In the genomic region with DNA sequence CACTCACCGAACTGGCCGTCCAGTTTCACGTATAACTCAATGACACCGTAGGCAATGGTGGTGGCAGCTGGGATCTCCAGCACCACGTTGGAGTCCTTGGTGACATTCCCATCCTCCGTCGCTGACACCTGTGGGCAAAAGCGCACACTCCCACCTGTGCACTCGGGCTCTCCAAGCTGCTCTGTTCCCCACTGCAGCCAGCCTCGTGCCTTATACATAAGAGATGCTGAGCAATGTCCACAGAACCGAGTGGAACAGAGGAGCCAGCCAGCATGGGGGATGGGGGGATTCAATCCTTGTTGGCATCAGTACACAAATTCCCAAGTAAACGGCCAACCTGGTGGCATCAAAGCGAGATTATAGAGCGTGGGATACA, we compare ENCODE assay signal across 15 cellular contexts. TPM values are rescaled to one million over a fixed set of nuclear protein-coding genes. Genes with fewer than 3 reads are reported as not detected.
A peak's percentile ranks its signal among the peaks of the same experiment; 100 is the strongest.
DNase-seq lines count a peak whose midpoint lies in the region; ATAC-seq and TF ChIP-seq lines count a peak whose summit lies in the region.
"Had no signal": no experiment of that assay in that cellular context is flagged by ENCODE, and none has a peak within 500 bp of the region (broad histone marks: within the 10 kb centered on the region; RNA-seq: fewer than 3 reads in every experiment).

No MANE protein-coding gene starts in this region.

- H3K27ac Mint-ChIP-seq in nephron progenitor cell = peak overlapping the region; percentile 74
- H3K27ac Mint-ChIP-seq in glutamatergic neuron (ENCODE audit: unreplicated experiment) = no peak overlapping the region
- H3K27ac Mint-ChIP-seq: CD14-positive monocyte, GM23338 had no signal

- H3K4me1 Mint-ChIP-seq in nephron progenitor cell (peaks cover 28% of the 10 kb centered on the region), glutamatergic neuron (ENCODE audit: low read depth, unreplicated experiment) (peaks cover 4% of the 10 kb centered on the region)
- H3K4me1 Mint-ChIP-seq: CD14-positive monocyte had no signal

- H3K27me3 ChIP-seq in right atrium auricular region (no peaks in the 10 kb centered on the region), RWPE2 (ENCODE audit: insufficient read depth, poor library complexity, severe bottlenecking) (no peaks in the 10 kb centered on the region)

- H3K4me1 ChIP-seq in right atrium auricular region = no peaks in the 10 kb centered on the region
- H3K4me1 ChIP-seq in RWPE2 (ENCODE audit: insufficient read depth, poor library complexity, severe bottlenecking) = peaks cover 10% of the 10 kb centered on the region

- H3K27ac ChIP-seq in right atrium auricular region = no peak overlapping the region
- H3K27ac ChIP-seq in RWPE2 (ENCODE audit: poor library complexity, severe bottlenecking) = no peak overlapping the region

- DNase-seq in right atrium auricular region (ENCODE audit: low spot score) (peak; percentile 48), Right ventricle myocardium superior (no peak), RWPE2 (ENCODE audit: low spot score) (peak; percentile 41), nephron progenitor cell (no peak), Kasumi-1 (lab: John Stamatoyannopoulos, UW) (no peak), glutamatergic neuron (no peak)
- no peak for DNase-seq in stimulated activated naive CD8-positive, alpha-beta T cell treated with anti-CD3 and anti-CD28 coated beads, Interleukin-15, Interleukin-2, amounts not matched to agents 100 U/mL and 50 U/mL, for 24 hours
- DNase-seq: KG1, NCI-H1048, NCI-H146, NCI-H2081, NCI-H510A, NCI-H774 had no signal

- ATAC-seq in Right ventricle myocardium superior (ENCODE audit: poor library complexity) = no peak
- no peak for ATAC-seq in RWPE2 (ENCODE audit: low read depth)
- ATAC-seq in stimulated activated naive CD8-positive, alpha-beta T cell treated with anti-CD3 and anti-CD28 coated beads, Interleukin-15, Interleukin-2, amounts not matched to agents 100 U/mL and 50 U/mL, for 24 hours = no peak
- ATAC-seq: GM23338 had no signal

- H3K36me3 Mint-ChIP-seq in nephron progenitor cell (ENCODE audit: low read depth) = peaks cover 39% of the 10 kb centered on the region
- H3K36me3 Mint-ChIP-seq in glutamatergic neuron (ENCODE audit: unreplicated experiment) = no peaks in the 10 kb centered on the region
- H3K36me3 Mint-ChIP-seq: CD14-positive monocyte had no signal

- intact Hi-C loops in Right ventricle myocardium superior (cut with DNase I) = no loop called here

- H3K4me3 ChIP-seq in right atrium auricular region (no peak overlapping the region), RWPE2 (ENCODE audit: severe bottlenecking) (no peak overlapping the region)
- H3K4me3 ChIP-seq: GM23338 had no signal

- peaks cover 5% of the 10 kb centered on the region for H3K27me3 Mint-ChIP-seq in nephron progenitor cell (ENCODE audit: low read depth, poor library complexity)
- H3K27me3 Mint-ChIP-seq in glutamatergic neuron (ENCODE audit: unreplicated experiment) = peaks cover 8% of the 10 kb centered on the region

- H3K4me3 Mint-ChIP-seq in nephron progenitor cell (no peak overlapping the region), glutamatergic neuron (ENCODE audit: unreplicated experiment) (no peak overlapping the region)
- H3K4me3 Mint-ChIP-seq: CD14-positive monocyte, GM23338 had no signal

- TF ChIP-seq CTCF in right atrium auricular region (IDR thresholded peaks at IDR 0.05) (no peak), RWPE2 (IDR thresholded peaks at IDR 0.05; ENCODE audit: poor library complexity, severe bottlenecking) (no peak), nephron progenitor cell (IDR thresholded peaks at IDR 0.05) (no peak), glutamatergic neuron (IDR thresholded peaks at IDR 0.05; ENCODE audit: partially characterized antibody, unreplicated experiment) (no peak)

- H3K9me3 ChIP-seq in right atrium auricular region = no peaks in the 10 kb centered on the region
- H3K9me3 ChIP-seq in RWPE2 (ENCODE audit: severe bottlenecking) = no peaks in the 10 kb centered on the region

- H3K9me3 Mint-ChIP-seq in nephron progenitor cell (no peaks in the 10 kb centered on the region), glutamatergic neuron (ENCODE audit: unreplicated experiment) (peaks cover 2% of the 10 kb centered on the region)
- H3K9me3 Mint-ChIP-seq: GM23338 had no signal

- H3K36me3 ChIP-seq in right atrium auricular region = no peaks in the 10 kb centered on the region
- H3K36me3 ChIP-seq in RWPE2 (ENCODE audit: low read depth) = peaks cover 75% of the 10 kb centered on the region

RNA-seq across cellular contexts. Expression of a gene that starts 40.0 kb away (rescaled TPM):
- total RNA-seq in right atrium auricular region = 10 to 100 TPM in 1 of 2 donors, 1 to 10 TPM in 1; 7.7 to 11.9 TPM
- total RNA-seq in Right ventricle myocardium superior = 3.5 TPM
- total RNA-seq in glutamatergic neuron (ENCODE audit: unreplicated experiment) = 12.7 TPM

Comparison
In these comparisons a context has a peak if more than half of its experiments do, and no peak if none do; other contexts are left out.
1. DNase-seq: peak in right atrium auricular region (single experiment) and RWPE2 (single experiment); none in Right ventricle myocardium superior (single experiment), nephron progenitor cell (single experiment), stimulated activated naive CD8-positive, alpha-beta T cell treated with anti-CD3 and anti-CD28 coated beads, Interleukin-15, Interleukin-2, amounts not matched to agents 100 U/mL and 50 U/mL, for 24 hours (single experiment), Kasumi-1 (0 of 2) and glutamatergic neuron (single experiment).